11 cellular contexts compared by ENCODE assay signal in genomic region chr19:15199219-15199651, GRCh38. TPM values are rescaled to one million over a fixed set of nuclear protein-coding genes. Genes with fewer than 3 reads are reported as not detected.
DNase-seq lines count a peak whose midpoint lies in the region; ATAC-seq, FAIRE-seq and TF ChIP-seq lines count a peak whose summit lies in the region.
"Had no signal": no experiment of that assay in that cellular context is flagged by ENCODE, and none has a peak within 500 bp of the region (broad histone marks: within the 10 kb centered on the region; RNA-seq: fewer than 3 reads in every experiment).

No MANE protein-coding gene starts in this region.

- H3K36me3 Mint-ChIP-seq in effector memory CD8-positive, alpha-beta T cell (ENCODE audit: insufficient read depth) = no peaks in the 10 kb centered on the region
- peaks cover 24% of the 10 kb centered on the region for H3K36me3 Mint-ChIP-seq in nephron (ENCODE audit: low read depth)
- H3K36me3 Mint-ChIP-seq: activated naive CD4-positive, alpha-beta T cell treated with anti-CD3 and anti-CD28 coated beads, Interleukin-2, amount 10 ng/mL, durations not matched to agents 7 days and 5 days had no signal

- no peak for DNase-seq in A549 (ENCODE audit: low read depth in 1 of 2, low spot score in 1 of 2)
- DNase-seq in effector memory CD8-positive, alpha-beta T cell = no peak
- no peak for DNase-seq in CD1c-positive myeloid dendritic cell (ENCODE audit: extremely low spot score)
- DNase-seq in Peyer's patch = no peak
- no peak for DNase-seq in activated CD4-positive, alpha-beta T cell treated with anti-CD3 and anti-CD28 coated beads, Interleukin-2, amount 50 U/mL, for 48 hours
- DNase-seq in stimulated activated CD4-positive, alpha-beta T cell treated with anti-CD3 and anti-CD28 coated beads, Interleukin-15, amount 100 ng/mL, for 24 hours = no peak
- DNase-seq: activated naive CD4-positive, alpha-beta T cell treated with anti-CD3 and anti-CD28 coated beads, Interleukin-2, amount 10 ng/mL, durations not matched to agents 7 days and 5 days; NCI-H1048 had no signal

- H3K36me3 ChIP-seq in HEK293 (ENCODE audit: control insufficient read depth in 2 of 2, insufficient read depth in 1 of 2, low read length in 2 of 2) (peaks cover 0 to 26% of the 10 kb centered on the region in 2 experiments; a peak in 1 of 3 replicates), Peyer's patch (no peaks in the 10 kb centered on the region)

- no peaks in the 10 kb centered on the region for H3K9me3 ChIP-seq in A549
- no peaks in the 10 kb centered on the region for H3K9me3 ChIP-seq in HEK293 (ENCODE audit: control insufficient read depth, insufficient read depth, low read depth, low read length)
- no peaks in the 10 kb centered on the region for H3K9me3 ChIP-seq in Peyer's patch

- POLR2A ChIA-PET in A549 (lab: Yijun Ruan, JAX) (no interaction called here), HEK293 (lab: Yijun Ruan, JAX) (interaction anchor here (0.6 to 1.1 kb wide), 4 partner anchors 22 to 220 kb away, joined by 3 read pairs; no protein-coding TSS in a partner anchor)

- ATAC-seq in A549 = no peak
- no peak for ATAC-seq in effector memory CD8-positive, alpha-beta T cell (replicated peaks)

- H3K27me3 Mint-ChIP-seq in effector memory CD8-positive, alpha-beta T cell = peaks cover 59 to 84% of the 10 kb centered on the region in 2 donors
- H3K27me3 Mint-ChIP-seq in nephron (ENCODE audit: low read depth) = no peaks in the 10 kb centered on the region

- CTCF ChIA-PET in A549 (lab: Yijun Ruan, JAX) = interaction anchor here (0.7 to 1.5 kb wide), 3 partner anchors 22 to 62 kb away, joined by 3 to 7 read pairs (median 3); no protein-coding TSS in a partner anchor
- CTCF ChIA-PET in HEK293 (lab: Yijun Ruan, JAX) = interaction anchor here (0.5 to 0.7 kb wide), 3 partner anchors 17 to 138 kb away, joined by 3 to 5 read pairs (median 4); no protein-coding TSS in a partner anchor

- H3K27ac ChIP-seq in A549 (peak overlapping the region in 1 of 2 experiments; percentile 96; a peak in 2 of 6 replicates), HEK293 (ENCODE audit: extremely low read depth, low read depth, low read length) (no peak overlapping the region), Peyer's patch (no peak overlapping the region)

- H3K4me3 ChIP-seq in A549 (peak overlapping the region; percentile 68; the same call in 2 of the 3 replicates), HEK293 (ENCODE audit: low read depth, low read length) (no peak overlapping the region), Peyer's patch (peak overlapping the region in 1 of 4 donors; percentile 36)

- H3K4me1 ChIP-seq in A549 = peaks cover 18% of the 10 kb centered on the region
- H3K4me1 ChIP-seq in HEK293 (ENCODE audit: control insufficient read depth, insufficient read depth, low read length) = no peaks in the 10 kb centered on the region
- peaks cover 0 to 31% (median 6%) of the 10 kb centered on the region in 4 donors for H3K4me1 ChIP-seq in Peyer's patch

- TF ChIP-seq CTCF in A549 (IDR thresholded peaks at IDR 0.05) = no peak
- TF ChIP-seq CTCF in HEK293 (tag by site-specific recombination; IDR thresholded peaks at IDR 0.05) = no peak
- no peak for TF ChIP-seq CTCF in nephron (IDR thresholded peaks at IDR 0.05; ENCODE audit: unreplicated experiment in 3 of 3)
- TF ChIP-seq CTCF in Peyer's patch (IDR thresholded peaks at IDR 0.05) = no peak

- peak overlapping the region; percentile 80 for H3K4me2 ChIP-seq in A549

- H3K9me3 Mint-ChIP-seq in effector memory CD8-positive, alpha-beta T cell = no peaks in the 10 kb centered on the region
- no peaks in the 10 kb centered on the region for H3K9me3 Mint-ChIP-seq in nephron
- H3K9me3 Mint-ChIP-seq: activated naive CD4-positive, alpha-beta T cell treated with anti-CD3 and anti-CD28 coated beads, Interleukin-2, amount 10 ng/mL, durations not matched to agents 7 days and 5 days; T-helper 1 cell treated with Interleukin-12 subunit alpha and Interleukin-12 subunit beta and Interleukin-4 antibody, amounts not matched to agents 30 μg/mL and 1 μg/mL, for 36 hours had no signal

- 92% methylated on average over 7 of the region's 9 CpGs for WGBS in A549 (ENCODE audit: missing lambda C conversion rate)

- no peak for TF ChIP-seq POLR2A in A549 (IDR thresholded peaks at IDR 0.05; ENCODE audit: low read length)
- TF ChIP-seq POLR2A in Peyer's patch (IDR thresholded peaks at IDR 0.05) = no peak

- TF ChIP-seq EP300 in A549 (IDR thresholded peaks at IDR 0.05) = no peak

- TF ChIP-seq RAD21 in A549 (conservative IDR thresholded peaks at IDR 0.05 in 1 of 2, IDR thresholded peaks at IDR 0.05 in 1 of 2) = no peak

- FAIRE-seq in A549 (lab: Jason Lieb, UNC) = no peak

- H3K27ac Mint-ChIP-seq in effector memory CD8-positive, alpha-beta T cell = no peak overlapping the region
- H3K27ac Mint-ChIP-seq in nephron = peak overlapping the region; percentile 93 to 95 (median 94)
- H3K27ac Mint-ChIP-seq: activated naive CD4-positive, alpha-beta T cell treated with anti-CD3 and anti-CD28 coated beads, Interleukin-2, amount 10 ng/mL, durations not matched to agents 7 days and 5 days; T-helper 1 cell treated with Interleukin-12 subunit alpha and Interleukin-12 subunit beta and Interleukin-4 antibody, amounts not matched to agents 30 μg/mL and 1 μg/mL, for 36 hours had no signal

- H3K27me3 ChIP-seq in Peyer's patch = peaks cover 0 to 8% of the 10 kb centered on the region in 2 donors

- H3K4me1 Mint-ChIP-seq in effector memory CD8-positive, alpha-beta T cell (ENCODE audit: low read depth in 2 of 2) = peaks cover 5 to 15% of the 10 kb centered on the region in 2 donors
- H3K4me1 Mint-ChIP-seq in nephron = peaks cover 39% of the 10 kb centered on the region

- H3K4me3 Mint-ChIP-seq in effector memory CD8-positive, alpha-beta T cell = peak overlapping the region; percentile 1 to 72
- peak overlapping the region; percentile 81 to 92 (median 89) for H3K4me3 Mint-ChIP-seq in nephron
- H3K4me3 Mint-ChIP-seq: activated naive CD4-positive, alpha-beta T cell treated with anti-CD3 and anti-CD28 coated beads, Interleukin-2, amount 10 ng/mL, durations not matched to agents 7 days and 5 days; T-helper 1 cell treated with Interleukin-12 subunit alpha and Interleukin-12 subunit beta and Interleukin-4 antibody, amounts not matched to agents 30 μg/mL and 1 μg/mL, for 36 hours had no signal

TF ChIP-seq in A549, 52 proteins besides CTCF, POLR2A, EP300 and RAD21:
- no peak for TF ChIP-seq FOSL2 (IDR thresholded peaks at IDR 0.05)
- TF ChIP-seq FOSL2 (CRISPR knock-in tag; IDR thresholded peaks at IDR 0.05) = no peak
TF ChIP-seq in A549: peak in this region for 0.

TF ChIP-seq in HEK293, 187 proteins besides CTCF, POLR2A, EP300 and RAD21 (continues in another document):
- TF ChIP-seq ZNF19 (tag by site-specific recombination; IDR thresholded peaks at IDR 0.05; ENCODE audit: low read depth) = no peak
- no peak for TF ChIP-seq ZNF692 (tag by site-specific recombination; IDR thresholded peaks at IDR 0.05)
- peak; percentile 78 for TF ChIP-seq ZNF600 (tag by site-specific recombination; IDR thresholded peaks at IDR 0.05)
- TF ChIP-seq ZNF18 (tag by site-specific recombination; IDR thresholded peaks at IDR 0.05) = peak; percentile 87
- no peak for TF ChIP-seq MYNN (tag by site-specific recombination; IDR thresholded peaks at IDR 0.05; ENCODE audit: borderline replicate concordance)
- no peak for TF ChIP-seq ZNF776 (tag by site-specific recombination; IDR thresholded peaks at IDR 0.05; ENCODE audit: borderline replicate concordance)
- peak; percentile 37; the same call in 1 of the 2 replicates for TF ChIP-seq YY2 (tag by site-specific recombination; IDR thresholded peaks at IDR 0.05)
- TF ChIP-seq ZNF2 (tag by site-specific recombination; IDR thresholded peaks at IDR 0.05) = 0 out of 2 replicates have a peak, but pooled peaks have one; percentile 58
- TF ChIP-seq ZSCAN16 (tag by site-specific recombination; IDR thresholded peaks at IDR 0.05) = no peak
- TF ChIP-seq ZNF623 (tag by site-specific recombination; IDR thresholded peaks at IDR 0.05) = no peak
- no peak for TF ChIP-seq ZNF792 (tag by site-specific recombination; IDR thresholded peaks at IDR 0.05)

RNA-seq across cellular contexts. Expression of gene NOTCH3, which starts 1.6 kb away (rescaled TPM):
- polyA plus RNA-seq in A549 (2011; rRNA removed) (14.7 and 21.3 TPM in 2 replicates), A549 (2017; fragmentation: RNase III; extraction: RNeasy Plus Mini Kit Qiagen cat#74134 plus additional on column Dnase treatment) (6.4 to 9.5 TPM (median 6.9 TPM) in 3 replicates)
- 10.3 and 14.2 TPM in 2 replicates for polyA plus RNA-seq in A549 (2012; cell fraction: cytosol; rRNA removed)
- 21.9 and 40.9 TPM in 2 replicates for polyA plus RNA-seq in A549 (2012; cell fraction: nucleus; rRNA removed)
- 46.6 and 49.9 TPM in 2 replicates for polyA minus RNA-seq in A549 (2011; rRNA and poly(A)+ RNA removed)
- 10 to 100 TPM in 2 of 4 donors, 1 to 10 TPM in 2; 2.6 to 16.5 (median 8.9) TPM for total RNA-seq in Peyer's patch

RNA-seq across cellular contexts. Expression of gene EPHX3, which starts 33.0 kb away (rescaled TPM):
- 0.12 and 0.29 TPM in 2 replicates for polyA plus RNA-seq in A549 (2011; rRNA removed)
- 0.21 and 0.22 TPM in 2 replicates for polyA plus RNA-seq in A549 (2012; cell fraction: cytosol; rRNA removed)
- 1.5 and 1.7 TPM in 2 replicates for polyA plus RNA-seq in A549 (2012; cell fraction: nucleus; rRNA removed)
- polyA plus RNA-seq in A549 (2017; fragmentation: RNase III; extraction: RNeasy Plus Mini Kit Qiagen cat#74134 plus additional on column Dnase treatment) = 0.05 to 0.08 TPM (median 0.08 TPM) in 3 replicates
- 0.29 and 0.91 TPM in 2 replicates for polyA minus RNA-seq in A549 (2011; rRNA and poly(A)+ RNA removed)
- not detected for total RNA-seq in Peyer's patch

Comparison
In these comparisons a context has a peak if more than half of its experiments do, and no peak if none do; other contexts are left out.
1. H3K27ac Mint-ChIP-seq: peak in nephron (3 of 3); none in effector memory CD8-positive, alpha-beta T cell (0 of 2).